Comparison of ENCODE assay signal across 10 cellular contexts in the genomic region with DNA sequence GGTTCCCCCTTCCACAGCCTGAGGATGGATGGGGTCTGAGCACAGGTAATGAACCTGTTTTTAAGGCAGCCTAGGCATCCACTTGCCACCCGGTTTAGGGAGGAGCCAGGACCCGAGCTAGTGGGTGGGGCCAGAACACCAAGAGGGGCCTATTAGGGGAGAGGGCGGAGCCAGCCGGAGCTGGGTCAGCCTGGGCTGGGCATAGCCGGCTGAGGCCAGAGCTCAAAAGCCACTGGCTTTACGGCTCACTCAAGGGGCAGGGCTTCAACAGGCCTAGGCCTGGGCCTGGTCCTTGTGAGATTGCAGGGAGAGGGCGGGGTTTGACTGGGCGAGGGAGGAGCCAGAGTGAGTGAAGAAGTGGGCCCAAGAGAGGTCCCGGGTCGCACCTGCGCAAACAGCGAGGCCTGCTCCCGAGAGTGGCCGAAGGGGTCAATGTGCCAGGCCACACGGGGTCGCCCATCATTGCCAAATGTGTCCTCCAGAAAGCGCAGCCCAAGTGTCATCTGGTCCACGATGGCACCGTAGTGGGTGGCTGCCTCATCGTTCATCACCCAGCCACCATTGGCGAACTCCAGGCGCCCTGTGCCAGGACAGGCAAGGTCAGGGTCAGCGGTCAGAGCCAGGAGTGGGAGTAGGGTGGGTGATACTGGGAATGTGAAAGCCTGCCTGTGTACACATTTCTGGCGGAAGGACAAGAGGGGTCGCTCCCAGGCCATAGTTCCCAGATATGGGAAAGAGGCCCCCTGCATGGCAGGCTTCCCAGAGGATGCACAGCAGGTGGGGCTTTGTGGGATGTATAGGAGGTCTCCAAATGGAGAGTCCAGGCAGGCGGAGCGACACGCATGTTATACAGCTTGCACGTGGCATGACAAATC. TPM values are rescaled to one million over a fixed set of nuclear protein-coding genes. Genes with fewer than 3 reads are reported as not detected.
A peak's percentile ranks its signal among the peaks of the same experiment; 100 is the strongest.
DNase-seq lines count a peak whose midpoint lies in the region; ATAC-seq and TF ChIP-seq lines count a peak whose summit lies in the region.
"Had no signal": no experiment of that assay in that cellular context is flagged by ENCODE, and none has a peak within 500 bp of the region (broad histone marks: within the 10 kb centered on the region; RNA-seq: fewer than 3 reads in every experiment).

No MANE protein-coding gene starts in this region.

- no peak overlapping the region for H2AK5ac ChIP-seq in IMR-90 (ENCODE audit: low read depth, low read length)

- CTCF ChIA-PET in IMR-90 (lab: Yijun Ruan, JAX) = no interaction called here

- H3K36me3 Mint-ChIP-seq in activated T-helper 2 cell treated with anti-CD3 and anti-CD28 coated beads, Interferon-gamma antibody, Interleukin-2, Interleukin-4, amounts not matched to agents 10 μg/mL and 5 μg/mL and 100 μg/mL, durations not matched to agents 14 hours and 24 hours and 36 hours (ENCODE audit: low read depth) = peaks cover 50% of the 10 kb centered on the region
- peaks cover 24% of the 10 kb centered on the region for H3K36me3 Mint-ChIP-seq in nephron (ENCODE audit: low read depth)

- no peak overlapping the region for H3K18ac ChIP-seq in IMR-90 (ENCODE audit: low read depth, low read length)

- peak overlapping the region; percentile 93 for H3K4me3 Mint-ChIP-seq in activated T-helper 2 cell treated with anti-CD3 and anti-CD28 coated beads, Interferon-gamma antibody, Interleukin-2, Interleukin-4, amounts not matched to agents 10 μg/mL and 5 μg/mL and 100 μg/mL, durations not matched to agents 14 hours and 24 hours and 36 hours (ENCODE audit: low read depth)
- H3K4me3 Mint-ChIP-seq in nephron = peak overlapping the region; percentile 97 to 99 (median 98)

- TF ChIP-seq CTCF in IMR-90 (conservative IDR thresholded peaks at IDR 0.05; ENCODE audit: low read depth, low read length) (no peak), nephron (IDR thresholded peaks at IDR 0.05; ENCODE audit: unreplicated experiment in 3 of 3) (no peak), ovary (IDR thresholded peaks at IDR 0.05) (no peak)

- peak overlapping the region; percentile 91 for H3K27ac Mint-ChIP-seq in activated T-helper 2 cell treated with anti-CD3 and anti-CD28 coated beads, Interferon-gamma antibody, Interleukin-2, Interleukin-4, amounts not matched to agents 10 μg/mL and 5 μg/mL and 100 μg/mL, durations not matched to agents 14 hours and 24 hours and 36 hours
- no peak overlapping the region for H3K27ac Mint-ChIP-seq in nephron

- H3K27ac ChIP-seq in IMR-90 (ENCODE audit: insufficient read depth, low read length) = no peak overlapping the region
- no peak overlapping the region for H3K27ac ChIP-seq in ovary

- no peak overlapping the region for H2AFZ ChIP-seq in IMR-90 (replicated peaks; ENCODE audit: low read length, poor library complexity)

- POLR2A ChIA-PET in IMR-90 (lab: Charles Lee; ENCODE audit: unreplicated experiment) = interaction anchor here (0.9 kb wide), 1 partner anchor 8 kb away, joined by 3 read pairs; no protein-coding TSS in a partner anchor

- TF ChIP-seq EP300 in ovary (IDR thresholded peaks at IDR 0.05) = no peak

- ATAC-seq in IMR-90 (ENCODE audit: low read depth) (no peak), GM18861 (IDR thresholded peaks at IDR 0.05; ENCODE audit: unreplicated experiment) (no peak)

- H3K4me1 ChIP-seq in IMR-90 (ENCODE audit: control insufficient read depth, insufficient read depth, low read length) (peaks cover 11% of the 10 kb centered on the region), ovary (ENCODE audit: insufficient read depth) (peaks cover 6% of the 10 kb centered on the region)

- H3K14ac ChIP-seq in IMR-90 (replicated peaks; ENCODE audit: low read depth, low read length) = no peak overlapping the region

- TF ChIP-seq POLR2A in IMR-90 (IDR thresholded peaks at IDR 0.05; ENCODE audit: low read depth, low read length) (no peak), ovary (IDR thresholded peaks at IDR 0.05) (no peak)

- intact Hi-C loops in IMR-90 (cut with micrococcal nuclease) (no loop called here), posterior vena cava (cut with DNase I) (no loop called here), ovary (cut with DNase I) (loop anchor here in 1 of 4 donors (10.0 kb wide), 1 partner anchor 100 kb away; no protein-coding TSS in a partner anchor)
- intact Hi-C loops in activated T-helper 2 cell treated with anti-CD3 and anti-CD28 coated beads, Interferon-gamma antibody, Interleukin-2, Interleukin-4, amounts not matched to agents 10 μg/mL and 5 μg/mL and 100 μg/mL, durations not matched to agents 14 hours and 24 hours and 36 hours (cut with micrococcal nuclease) = loop anchor here (2.0 kb wide), 1 partner anchor 62 kb away; no protein-coding TSS in a partner anchor

- peaks cover 31% of the 10 kb centered on the region for H3K4me1 Mint-ChIP-seq in activated T-helper 2 cell treated with anti-CD3 and anti-CD28 coated beads, Interferon-gamma antibody, Interleukin-2, Interleukin-4, amounts not matched to agents 10 μg/mL and 5 μg/mL and 100 μg/mL, durations not matched to agents 14 hours and 24 hours and 36 hours (ENCODE audit: low read depth)
- peaks cover 29% of the 10 kb centered on the region for H3K4me1 Mint-ChIP-seq in nephron

- dilution Hi-C loops in IMR-90 (cut with HindIII; ENCODE audit: low sequenced_read_pairs, unreplicated experiment) = no loop called here

- H3K27me3 ChIP-seq in IMR-90 (ENCODE audit: control insufficient read depth, insufficient read depth, low read length) (no peaks in the 10 kb centered on the region), ovary (no peaks in the 10 kb centered on the region)

- no peak overlapping the region for H3K4me2 ChIP-seq in IMR-90 (ENCODE audit: low read depth, low read length)

- no peak overlapping the region for H4K91ac ChIP-seq in IMR-90 (ENCODE audit: insufficient read depth, low read depth, low read length)

- no peaks in the 10 kb centered on the region for H3K27me3 Mint-ChIP-seq in activated T-helper 2 cell treated with anti-CD3 and anti-CD28 coated beads, Interferon-gamma antibody, Interleukin-2, Interleukin-4, amounts not matched to agents 10 μg/mL and 5 μg/mL and 100 μg/mL, durations not matched to agents 14 hours and 24 hours and 36 hours (ENCODE audit: low read depth)
- H3K27me3 Mint-ChIP-seq in nephron (ENCODE audit: low read depth) = no peaks in the 10 kb centered on the region

- peaks cover 27% of the 10 kb centered on the region for H3K36me3 ChIP-seq in IMR-90 (ENCODE audit: control insufficient read depth, insufficient read depth, low read length)
- no peaks in the 10 kb centered on the region for H3K36me3 ChIP-seq in ovary

- H4K5ac ChIP-seq in IMR-90 (ENCODE audit: low read depth, low read length) = no peak overlapping the region

- DNase-seq in EL (peak; percentile 32), IMR-90 (no peak), posterior vena cava (ENCODE audit: low spot score) (no peak), SHP77 (lab: John Stamatoyannopoulos, UW) (no peak), ovary (no peak)
- no peak for DNase-seq in activated T-helper 2 cell treated with anti-CD3 and anti-CD28 coated beads, Interferon-gamma antibody, Interleukin-2, Interleukin-4, amounts not matched to agents 10 μg/mL and 5 μg/mL and 100 μg/mL, durations not matched to agents 14 hours and 24 hours and 36 hours (ENCODE audit: low spot score)
- DNase-seq: kidney had no signal

- no peak overlapping the region for H2BK120ac ChIP-seq in IMR-90 (ENCODE audit: low read depth, low read length)

- no peak overlapping the region for H2BK5ac ChIP-seq in IMR-90 (ENCODE audit: low read depth, low read length, poor library complexity, severe bottlenecking)

- BruUV-seq in IMR-90 (replicated peaks; lab: Mats Ljungman, UMichigan) = no TSS peak

- H3K4me3 ChIP-seq in IMR-90 (ENCODE audit: insufficient read depth, low read depth, low read length) (no peak overlapping the region), ovary (no peak overlapping the region)

- no peak for TF ChIP-seq RAD21 in IMR-90 (IDR thresholded peaks at IDR 0.05; ENCODE audit: low read length)

- H4K8ac ChIP-seq in IMR-90 (ENCODE audit: low read depth in 2 of 2, low read length in 2 of 2) = no peak overlapping the region

- WGBS in IMR-90 (ENCODE audit: extremely low coverage in 2 of 2, insufficient read length in 1 of 2), 2 experiments = 86% methylated on average over 21 of the region's 29 CpGs; no CpG with 5 or more reads in 1 of the 2 experiments
- WGBS in ovary, 3 donors = 75 to 80% (median 79%) methylated on average over 29 of the region's 29 CpGs

- peak overlapping the region; percentile 55 for H2AK9ac ChIP-seq in IMR-90 (replicated peaks; ENCODE audit: low read depth, low read length, poor library complexity)

- 0 out of 2 replicates have a peak, but pooled peaks cover 13% of the 10 kb centered on the region for H3K9me1 ChIP-seq in IMR-90 (ENCODE audit: insufficient read depth, low read length)

- H2BK20ac ChIP-seq in IMR-90 (ENCODE audit: low read depth, low read length) = no peak overlapping the region

- no peak overlapping the region for H2BK15ac ChIP-seq in IMR-90 (ENCODE audit: low read depth, low read length)

- no peak overlapping the region for H3K23ac ChIP-seq in IMR-90 (ENCODE audit: low read depth, low read length)

- in situ Hi-C loops in IMR-90 (cut with MboI; ENCODE audit: low sequenced_read_pairs) = no loop called here

- no peak overlapping the region for H3K56ac ChIP-seq in IMR-90 (ENCODE audit: extremely low read depth, insufficient read depth, low read length)

- no peak overlapping the region for H3K9ac ChIP-seq in IMR-90 (ENCODE audit: low read depth, low read length)

- H3K4ac ChIP-seq in IMR-90 (ENCODE audit: low read depth, low read length) = no peak overlapping the region

- no peaks in the 10 kb centered on the region for H3K9me3 ChIP-seq in IMR-90 (ENCODE audit: control insufficient read depth, insufficient read depth, low read length)
- H3K9me3 ChIP-seq in ovary = no peaks in the 10 kb centered on the region

- H3K79me1 ChIP-seq in IMR-90 (ENCODE audit: low read depth in 1 of 2, low read length in 2 of 2) = peaks cover 31 to 50% of the 10 kb centered on the region in 2 experiments

- no peaks in the 10 kb centered on the region for H4K20me1 ChIP-seq in IMR-90 (ENCODE audit: insufficient read depth, low read length)

- no peaks in the 10 kb centered on the region for H3K9me3 Mint-ChIP-seq in activated T-helper 2 cell treated with anti-CD3 and anti-CD28 coated beads, Interferon-gamma antibody, Interleukin-2, Interleukin-4, amounts not matched to agents 10 μg/mL and 5 μg/mL and 100 μg/mL, durations not matched to agents 14 hours and 24 hours and 36 hours
- H3K9me3 Mint-ChIP-seq in nephron = no peaks in the 10 kb centered on the region

RNA-seq across cellular contexts. Expression of gene MAN2B1, which starts 1.9 kb away (rescaled TPM):
- 10.4 and 10.6 TPM in 2 replicates for total RNA-seq in IMR-90 (2012; rRNA removed)
- polyA plus RNA-seq in IMR-90 (2012; rRNA removed) = 55.4 and 64.0 TPM in 2 replicates
- 42.0 and 77.7 TPM in 2 replicates for polyA plus RNA-seq in IMR-90 (2012; cell fraction: cytosol; rRNA removed)
- 104 and 163 TPM in 2 replicates for polyA plus RNA-seq in IMR-90 (2012; cell fraction: nucleus; rRNA removed; ENCODE audit: low replicate concordance)
- 133 and 147 TPM in 2 replicates for total RNA-seq in activated T-helper 2 cell treated with anti-CD3 and anti-CD28 coated beads, Interferon-gamma antibody, Interleukin-2, Interleukin-4, amounts not matched to agents 10 μg/mL and 5 μg/mL and 100 μg/mL, durations not matched to agents 14 hours and 24 hours and 36 hours
- total RNA-seq in posterior vena cava = 10 to 100 TPM; 57.2 to 95.8 TPM
- total RNA-seq in ovary = 10 to 100 TPM; 17.8 to 63.7 (median 49.8) TPM
- polyA plus RNA-seq in ovary = 10 to 100 TPM; 23.5 to 35.0 TPM

RNA-seq across cellular contexts. Expression of gene WDR83, which starts 2.0 kb away (rescaled TPM):
- total RNA-seq in IMR-90 (2012; rRNA removed) (5.3 and 5.9 TPM in 2 replicates), posterior vena cava (1 to 10 TPM; 6.7 to 6.9 TPM), ovary (10 to 100 TPM; 10.5 to 15.1 (median 11.9) TPM)
- polyA plus RNA-seq in IMR-90 (2012; rRNA removed) (8.9 and 10.5 TPM in 2 replicates), ovary (10 to 100 TPM in 1 of 2 donors, 1 to 10 TPM in 1; 2.8 to 16.3 TPM)
- 8.9 and 11.7 TPM in 2 replicates for polyA plus RNA-seq in IMR-90 (2012; cell fraction: cytosol; rRNA removed)
- polyA plus RNA-seq in IMR-90 (2012; cell fraction: nucleus; rRNA removed; ENCODE audit: low replicate concordance) = 17.2 and 35.7 TPM in 2 replicates
- 23.1 and 23.7 TPM in 2 replicates for total RNA-seq in activated T-helper 2 cell treated with anti-CD3 and anti-CD28 coated beads, Interferon-gamma antibody, Interleukin-2, Interleukin-4, amounts not matched to agents 10 μg/mL and 5 μg/mL and 100 μg/mL, durations not matched to agents 14 hours and 24 hours and 36 hours

RNA-seq across cellular contexts. Expression of gene DHPS, which starts 17.0 kb away (rescaled TPM):
- total RNA-seq in IMR-90 (2012; rRNA removed) (73.3 and 82.8 TPM in 2 replicates), posterior vena cava (10 to 100 TPM; 47.2 to 52.6 TPM), ovary (100 to 1,000 TPM in 1 of 7 donors, 10 to 100 TPM in 6; 63.7 to 147 (median 89.7) TPM)
- polyA plus RNA-seq in IMR-90 (2012; rRNA removed) (85.0 and 88.6 TPM in 2 replicates), ovary (10 to 100 TPM; 72.8 to 92.7 TPM)
- 101 and 107 TPM in 2 replicates for polyA plus RNA-seq in IMR-90 (2012; cell fraction: cytosol; rRNA removed)
- polyA plus RNA-seq in IMR-90 (2012; cell fraction: nucleus; rRNA removed; ENCODE audit: low replicate concordance) = 256 and 333 TPM in 2 replicates
- total RNA-seq in activated T-helper 2 cell treated with anti-CD3 and anti-CD28 coated beads, Interferon-gamma antibody, Interleukin-2, Interleukin-4, amounts not matched to agents 10 μg/mL and 5 μg/mL and 100 μg/mL, durations not matched to agents 14 hours and 24 hours and 36 hours = 122 and 134 TPM in 2 replicates

RNA-seq across cellular contexts. Expression of gene GNG14, which starts 23.2 kb away (rescaled TPM):
- total RNA-seq in IMR-90 (2012; rRNA removed) (not detected in 2 replicates), posterior vena cava (not detected), ovary (not detected)
- polyA plus RNA-seq in IMR-90 (2012; rRNA removed) (not detected in 2 replicates), ovary (not detected)
- polyA plus RNA-seq in IMR-90 (2012; cell fraction: cytosol; rRNA removed) = not detected in 2 replicates
- not detected in 2 replicates for polyA plus RNA-seq in IMR-90 (2012; cell fraction: nucleus; rRNA removed; ENCODE audit: low replicate concordance)
- not detected in 2 replicates for total RNA-seq in activated T-helper 2 cell treated with anti-CD3 and anti-CD28 coated beads, Interferon-gamma antibody, Interleukin-2, Interleukin-4, amounts not matched to agents 10 μg/mL and 5 μg/mL and 100 μg/mL, durations not matched to agents 14 hours and 24 hours and 36 hours
- total RNA-seq: HT-29, kidney had no signal

RNA-seq across cellular contexts. Expression of gene FBXW9, which starts 31.8 kb away (rescaled TPM):
- total RNA-seq in IMR-90 (2012; rRNA removed) (8.6 and 9.5 TPM in 2 replicates), posterior vena cava (1 to 10 TPM; 3.1 to 3.6 TPM), ovary (10 to 100 TPM in 1 of 7 donors, 1 to 10 TPM in 6; 3.5 to 14.8 (median 5.2) TPM)
- polyA plus RNA-seq in IMR-90 (2012; rRNA removed) (14.2 and 14.4 TPM in 2 replicates), ovary (1 to 10 TPM in 1 of 2 donors, under 1 TPM in 1; 0.37 to 6.8 TPM)
- 8.1 and 16.5 TPM in 2 replicates for polyA plus RNA-seq in IMR-90 (2012; cell fraction: cytosol; rRNA removed)
- 14.0 and 41.0 TPM in 2 replicates for polyA plus RNA-seq in IMR-90 (2012; cell fraction: nucleus; rRNA removed; ENCODE audit: low replicate concordance)
- total RNA-seq in activated T-helper 2 cell treated with anti-CD3 and anti-CD28 coated beads, Interferon-gamma antibody, Interleukin-2, Interleukin-4, amounts not matched to agents 10 μg/mL and 5 μg/mL and 100 μg/mL, durations not matched to agents 14 hours and 24 hours and 36 hours = 8.8 and 9.4 TPM in 2 replicates
